ENCODE assay signal across 17 cellular contexts in genomic region chr9:133976888-133977287, GRCh38.
"Had no signal": no experiment of that assay in that cellular context is flagged by ENCODE, and none has a peak within 500 bp of the region (broad histone marks: within the 10 kb centered on the region; RNA-seq: fewer than 3 reads in every experiment).

No MANE protein-coding gene starts in this region.

- H2AFZ ChIP-seq: parathyroid adenoma had no signal

- H3K9ac ChIP-seq: parathyroid adenoma had no signal

- H3K27ac ChIP-seq: brain microvascular endothelial cell, parathyroid adenoma had no signal

- H3K4me1 ChIP-seq: parathyroid adenoma had no signal

- H3K36me3 Mint-ChIP-seq: activated naive CD4-positive, alpha-beta T cell treated with anti-CD3 and anti-CD28 coated beads, Interleukin-2, amount 50 U/mL, for 24 hours; type B pancreatic cell had no signal

- H3K27me3 Mint-ChIP-seq: activated B cell treated with CpG ODN at 0.5 μM for 24 hours; activated CD4-positive, alpha-beta T cell treated with anti-CD3 and anti-CD28 coated beads, Interleukin-2, amount 10 ng/mL, durations not matched to agents 7 days and 5 days; activated naive CD4-positive, alpha-beta T cell treated with anti-CD3 and anti-CD28 coated beads, Interleukin-2, amount 50 U/mL, for 24 hours; T-helper 17 cell; type B pancreatic cell had no signal

- H3K9me3 Mint-ChIP-seq: activated B cell treated with CpG ODN at 0.5 μM for 24 hours; activated CD4-positive, alpha-beta T cell treated with anti-CD3 and anti-CD28 coated beads, Interleukin-2, amount 10 ng/mL, durations not matched to agents 7 days and 5 days; activated naive CD4-positive, alpha-beta T cell treated with anti-CD3 and anti-CD28 coated beads, Interleukin-2, amount 50 U/mL, for 24 hours; activated T-helper 2 cell treated with anti-CD3 and anti-CD28 coated beads, Interferon-gamma antibody, Interleukin-2, Interleukin-4, amounts not matched to agents 10 μg/mL and 5 μg/mL and 100 μg/mL, durations not matched to agents 14 hours and 24 hours and 36 hours; neural crest cell; type B pancreatic cell had no signal

- ATAC-seq: T-helper 17 cell had no signal

- DNase-seq: activated B cell treated with CpG ODN at 0.5 μM for 24 hours; activated CD4-positive, alpha-beta T cell treated with anti-CD3 and anti-CD28 coated beads, Interleukin-2, amount 10 ng/mL, durations not matched to agents 7 days and 5 days; activated CD8-positive, alpha-beta memory T cell treated with anti-CD3 and anti-CD28 coated beads for 24 hours; amniotic stem cell; brain microvascular endothelial cell; cerebellar nuclear complex; dermis blood vessel endothelial cell; hypothalamus; retina; stimulated activated CD4-positive, alpha-beta T cell treated with anti-CD3 and anti-CD28 coated beads, Interleukin-2, amount 100 ng/mL, for 24 hours; stimulated activated naive CD4-positive, alpha-beta T cell had no signal

- H3K4me3 Mint-ChIP-seq: activated B cell treated with CpG ODN at 0.5 μM for 24 hours; activated CD4-positive, alpha-beta T cell treated with anti-CD3 and anti-CD28 coated beads, Interleukin-2, amount 10 ng/mL, durations not matched to agents 7 days and 5 days; activated naive CD4-positive, alpha-beta T cell treated with anti-CD3 and anti-CD28 coated beads, Interleukin-2, amount 50 U/mL, for 24 hours; neural crest cell; T-helper 17 cell; type B pancreatic cell had no signal

- H3K27me3 ChIP-seq: brain microvascular endothelial cell had no signal

- H3K27ac Mint-ChIP-seq: activated B cell treated with CpG ODN at 0.5 μM for 24 hours; activated CD4-positive, alpha-beta T cell treated with anti-CD3 and anti-CD28 coated beads, Interleukin-2, amount 10 ng/mL, durations not matched to agents 7 days and 5 days; activated naive CD4-positive, alpha-beta T cell treated with anti-CD3 and anti-CD28 coated beads, Interleukin-2, amount 50 U/mL, for 24 hours; activated T-helper 2 cell treated with anti-CD3 and anti-CD28 coated beads, Interferon-gamma antibody, Interleukin-2, Interleukin-4, amounts not matched to agents 10 μg/mL and 5 μg/mL and 100 μg/mL, durations not matched to agents 14 hours and 24 hours and 36 hours; T-helper 17 cell; type B pancreatic cell had no signal

- H3K4me1 Mint-ChIP-seq: activated CD4-positive, alpha-beta T cell treated with anti-CD3 and anti-CD28 coated beads, Interleukin-2, amount 10 ng/mL, durations not matched to agents 7 days and 5 days; activated naive CD4-positive, alpha-beta T cell treated with anti-CD3 and anti-CD28 coated beads, Interleukin-2, amount 50 U/mL, for 24 hours had no signal

- H3K36me3 ChIP-seq: brain microvascular endothelial cell had no signal
